ENCODE assay signal across 8 cellular contexts in genomic region chr11:3840289-3840869, GRCh38.
DNase-seq lines count a peak whose midpoint lies in the region; TF ChIP-seq lines count a peak whose summit lies in the region.

No MANE protein-coding gene starts in this region.

- H3K4me3 ChIP-seq in HL-60 (replicated peaks; ENCODE audit: insufficient read depth, low read length) (peak overlapping the region; percentile 62), fibroblast of pulmonary artery (replicated peaks; ENCODE audit: low read depth, low read length) (peak overlapping the region; percentile 77), parathyroid adenoma (ENCODE audit: low read depth, low read length) (peak overlapping the region; percentile 57)

- DNase-seq in DMS53 treated with DMSO at 0.1 percent for 48 hours (lab: John Stamatoyannopoulos, UW; ENCODE audit: unreplicated experiment) (peak; percentile 65), HL-60 (ENCODE audit: low read depth in 1 of 2, low spot score in 1 of 2) (peak in 1 of 2 experiments; percentile 58), fibroblast of pulmonary artery (ENCODE audit: low read depth) (no peak), iPS-NIHi11 (ENCODE audit: low spot score) (no peak), HCEC 1CT (no peak), NCI-H2196 (lab: John Stamatoyannopoulos, UW; ENCODE audit: unreplicated experiment) (no peak)
- DNase-seq in activated T-cell treated with anti-CD3 and anti-CD28 coated beads, Interleukin-2, amount 50 U/mL, for 1 hour, result peak; percentile 68

- H2AFZ ChIP-seq in parathyroid adenoma, result peak overlapping the region; percentile 88

- TF ChIP-seq CTCF in HL-60 (IDR thresholded peaks at IDR 0.05; ENCODE audit: insufficient read depth, low read length), result no peak
- no peak for TF ChIP-seq CTCF in fibroblast of pulmonary artery (IDR thresholded peaks at IDR 0.05; ENCODE audit: low read length, missing control alignments)
- no peak for TF ChIP-seq CTCF in parathyroid adenoma (IDR thresholded peaks at IDR 0.05)

- H3K9ac ChIP-seq in parathyroid adenoma, result peak overlapping the region; percentile 46

- H3K79me2 ChIP-seq in parathyroid adenoma, result no peaks in the 10 kb centered on the region

- H3K27ac ChIP-seq in HL-60 (replicated peaks) (peak overlapping the region; percentile 93), parathyroid adenoma (peak overlapping the region; percentile 95)

- H3K4me2 ChIP-seq in parathyroid adenoma (ENCODE audit: low read length), result peak overlapping the region; percentile 62

- H3K27me3 ChIP-seq in HL-60 (ENCODE audit: insufficient read depth, poor library complexity, severe bottlenecking), result no peaks in the 10 kb centered on the region
- H3K27me3 ChIP-seq in parathyroid adenoma (ENCODE audit: control insufficient read depth, insufficient read depth, low read length), result no peaks in the 10 kb centered on the region

- no peaks in the 10 kb centered on the region for H3K9me3 ChIP-seq in parathyroid adenoma (ENCODE audit: control insufficient read depth, low read length)

- no peaks in the 10 kb centered on the region for H3K36me3 ChIP-seq in parathyroid adenoma (ENCODE audit: control insufficient read depth, insufficient read depth, low read length)

- peaks cover 3% of the 10 kb centered on the region for H3K4me1 ChIP-seq in parathyroid adenoma

Comparison
In these comparisons a context has a peak if more than half of its experiments do, and no peak if none do; other contexts are left out.
1. DNase-seq: peak in DMS53 treated with DMSO at 0.1 percent for 48 hours (single experiment) and activated T-cell treated with anti-CD3 and anti-CD28 coated beads, Interleukin-2, amount 50 U/mL, for 1 hour (single experiment); none in fibroblast of pulmonary artery (single experiment), iPS-NIHi11 (single experiment), HCEC 1CT (single experiment) and NCI-H2196 (single experiment).
2. Peak in every context shown above with its lines, with median percentiles within 50 percentile points of each other: H3K4me3 ChIP-seq.